In genomic region chr3:33650495-33650894, GRCh38 we compare ENCODE assay signal across 1 cellular context.
TF ChIP-seq lines count a peak whose summit lies in the region.

No MANE protein-coding gene starts in this region.

TF ChIP-seq in K562, 482 proteins besides CTCF, POLR2A, EP300 and RAD21 (continued from another document):
- TF ChIP-seq ELF4 (CRISPR knock-in tag; IDR thresholded peaks at IDR 0.05) (peak; percentile 57; the same call in 1 of the 2 replicates), MIER1 (IDR thresholded peaks at IDR 0.05; ENCODE audit: low read depth) (no peak), ARNT (IDR thresholded peaks at IDR 0.05) (no peak), ZNF57 (CRISPR knock-in tag; IDR thresholded peaks at IDR 0.05) (no peak), EHMT2 (IDR thresholded peaks at IDR 0.05) (peak; percentile 67; the same call in 1 of the 2 replicates), GTF2E2 (tag; IDR thresholded peaks at IDR 0.05) (no peak), THRB (CRISPR knock-in tag; conservative IDR thresholded peaks at IDR 0.05) (0 out of 2 replicates have a peak, but pooled peaks have one; percentile 36), KLF6 (CRISPR knock-in tag; IDR thresholded peaks at IDR 0.05; ENCODE audit: borderline replicate concordance) (no peak), ARID2 (IDR thresholded peaks at IDR 0.05) (0 out of 2 replicates have a peak, but pooled peaks have one; percentile 19), POLR3G (IDR thresholded peaks at IDR 0.05; ENCODE audit: extremely low read depth, insufficient read length, insufficient replicate concordance) (no peak), MCM5 (IDR thresholded peaks at IDR 0.05; ENCODE audit: low read depth) (no peak), ATF3 (IDR thresholded peaks at IDR 0.05) (no peak), ATF3 (CRISPR knock-in tag; conservative IDR thresholded peaks at IDR 0.05) (no peak), E2F8 (IDR thresholded peaks at IDR 0.05; ENCODE audit: low read depth, partially characterized antibody) (no peak), ZBTB26 (CRISPR knock-in tag; IDR thresholded peaks at IDR 0.05) (0 out of 2 replicates have a peak, but pooled peaks have one; percentile 53), POLR2B (IDR thresholded peaks at IDR 0.05; ENCODE audit: low read depth, partially characterized antibody) (peak; percentile 31), SRSF3 (IDR thresholded peaks at IDR 0.05; ENCODE audit: insufficient read depth, low read length) (no peak), HLTF (IDR thresholded peaks at IDR 0.05) (peak; percentile 87; the same call in 1 of the 2 replicates), MTA3 (IDR thresholded peaks at IDR 0.05; ENCODE audit: borderline replicate concordance) (no peak), OTX1 (CRISPR knock-in tag; IDR thresholded peaks at IDR 0.05) (peak; percentile 23; the same call in 1 of the 2 replicates), HBP1 (CRISPR knock-in tag; IDR thresholded peaks at IDR 0.05) (peak; percentile 73; the same call in 1 of the 2 replicates), ZNF282 (CRISPR knock-in tag; IDR thresholded peaks at IDR 0.05) (no peak), ZNF384 (IDR thresholded peaks at IDR 0.05; ENCODE audit: low read depth, low read length) (no peak), ASH1L (IDR thresholded peaks at IDR 0.05; ENCODE audit: borderline replicate concordance, low read depth, partially characterized antibody) (peak; percentile 21), YY1 (IDR thresholded peaks at IDR 0.05; ENCODE audit: borderline replicate concordance in 1 of 3, control insufficient read depth in 1 of 3, extremely low read depth in 1 of 3, insufficient read depth in 3 of 3, insufficient read length in 1 of 3, insufficient replicate concordance in 2 of 3, low read depth in 1 of 3, low read length in 2 of 3) (no peak), CSDE1 (IDR thresholded peaks at IDR 0.05) (0 out of 4 replicates have a peak, but pooled peaks of 1 of the 2 experiments have one; percentile 13), TRIM24 (IDR thresholded peaks at IDR 0.05) (0 out of 4 replicates have a peak, but pooled peaks of 1 of the 2 experiments have one; percentile 10), RHOXF2B (CRISPR knock-in tag; conservative IDR thresholded peaks at IDR 0.05) (no peak), ID3 (CRISPR knock-in tag; IDR thresholded peaks at IDR 0.05) (no peak), ID3 (tag; IDR thresholded peaks at IDR 0.05) (no peak)
